ENCODE assay signal across 21 cellular contexts in the genomic region with DNA sequence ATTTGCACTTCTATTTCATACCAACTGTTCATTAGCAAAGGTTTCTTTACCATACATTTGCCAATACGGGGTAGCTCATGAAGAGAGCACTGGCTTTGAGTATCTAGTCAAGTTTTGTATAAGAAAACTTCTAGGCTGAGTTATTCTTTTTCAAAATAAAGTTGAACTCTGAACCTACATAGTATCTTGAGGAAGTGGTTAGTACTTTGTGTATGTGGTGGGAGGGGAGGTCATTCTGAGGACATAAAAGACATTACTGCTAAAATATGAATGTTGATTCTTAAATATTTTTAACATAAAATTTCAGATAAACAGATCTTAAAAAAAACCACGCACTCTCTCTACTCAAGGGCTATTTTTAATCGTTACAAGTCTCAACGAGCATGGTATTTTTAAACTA.
A peak's percentile ranks its signal among the peaks of the same experiment; 100 is the strongest.
DNase-seq lines count a peak whose midpoint lies in the region; ATAC-seq and TF ChIP-seq lines count a peak whose summit lies in the region.
"Had no signal": no experiment of that assay in that cellular context is flagged by ENCODE, and none has a peak within 500 bp of the region (broad histone marks: within the 10 kb centered on the region; RNA-seq: fewer than 3 reads in every experiment).

No MANE protein-coding gene starts in this region.

- H3K27ac ChIP-seq in SK-N-SH (ENCODE audit: low read depth in 2 of 2, low read length in 1 of 2) (no peak overlapping the region), aorta (ENCODE audit: low read depth in 1 of 2, low read length in 2 of 2) (peak overlapping the region in 1 of 2 donors; percentile 57)
- H3K27ac ChIP-seq: epithelial cell of prostate had no signal

- no peaks in the 10 kb centered on the region for H3K9me2 ChIP-seq in SK-N-SH

- H3F3A ChIP-seq in SK-N-SH (replicated peaks; ENCODE audit: insufficient read depth), result no peaks in the 10 kb centered on the region

- no peaks in the 10 kb centered on the region for H3K4me1 ChIP-seq in SK-N-SH (ENCODE audit: control insufficient read depth in 1 of 2, insufficient read depth in 2 of 2, low read depth in 1 of 2, low read length in 1 of 2)
- peaks cover 0 to 2% of the 10 kb centered on the region in 2 donors for H3K4me1 ChIP-seq in aorta (ENCODE audit: control insufficient read depth in 1 of 2, insufficient read depth in 2 of 2, low read length in 2 of 2)
- H3K4me1 ChIP-seq: BE2C, Caco-2 had no signal

- H3K9me3 ChIP-seq in SK-N-SH (no peaks in the 10 kb centered on the region), aorta (ENCODE audit: control insufficient read depth, low read length) (no peaks in the 10 kb centered on the region)
- H3K9me3 ChIP-seq: BE2C, Caco-2 had no signal

- H3K9ac ChIP-seq in SK-N-SH, result no peak overlapping the region

- H3K27me3 ChIP-seq in SK-N-SH (ENCODE audit: insufficient read depth), result no peaks in the 10 kb centered on the region
- no peaks in the 10 kb centered on the region for H3K27me3 ChIP-seq in aorta (ENCODE audit: control insufficient read depth in 1 of 2, insufficient read depth in 2 of 2, low read length in 1 of 2)

- no peak overlapping the region for H3K4me2 ChIP-seq in SK-N-SH

- intact Hi-C loops in aorta (cut with DNase I), result no loop called here

- TF ChIP-seq CTCF in SK-N-SH (IDR thresholded peaks at IDR 0.05) (no peak), astrocyte of the spinal cord (IDR thresholded peaks at IDR 0.05; ENCODE audit: low read depth, low read length) (no peak)

- TF ChIP-seq EP300 in SK-N-SH (IDR thresholded peaks at IDR 0.05; ENCODE audit: borderline replicate concordance in 1 of 2, low read depth in 1 of 2, low read length in 1 of 2), result no peak

- ATAC-seq in SK-N-SH treated with all-trans-retinoic acid at 6 μM for 48 hours (no peak), aorta (ENCODE audit: low FRiP score) (peak; percentile 42)

- TF ChIP-seq RAD21 in SK-N-SH (IDR thresholded peaks at IDR 0.05; ENCODE audit: low read length), result no peak

- POLR2A ChIA-PET in SK-N-SH (lab: Yijun Ruan, JAX), result no interaction called here

- no peaks in the 10 kb centered on the region for H3K36me3 ChIP-seq in SK-N-SH (replicated peaks in 1 of 2; ENCODE audit: control insufficient read depth in 1 of 2, insufficient read depth in 2 of 2, low read length in 1 of 2)
- H3K36me3 ChIP-seq in aorta (ENCODE audit: control insufficient read depth in 1 of 2, insufficient read depth in 2 of 2, low read length in 1 of 2), result no peaks in the 10 kb centered on the region
- H3K36me3 ChIP-seq: BE2C had no signal

- H3K4me3 ChIP-seq in SK-N-SH (ENCODE audit: low read depth in 2 of 2, low read length in 1 of 2) (no peak overlapping the region), astrocyte of the spinal cord (ENCODE audit: low read depth, low read length) (no peak overlapping the region), aorta (ENCODE audit: low read length in 2 of 2) (no peak overlapping the region)

- no peaks in the 10 kb centered on the region for H3K79me2 ChIP-seq in SK-N-SH (ENCODE audit: insufficient read depth)

- WGBS in SK-N-SH (ENCODE audit: low lambda C conversion rate), result 5% methylated on average over 4 of the region's 4 CpGs
- 13 to 17% methylated on average over 4 of the region's 4 CpGs for WGBS in aorta, 2 donors

- no peaks in the 10 kb centered on the region for H4K20me1 ChIP-seq in SK-N-SH (ENCODE audit: insufficient read depth)

- DNase-seq in SK-N-SH (no peak), astrocyte of the spinal cord (ENCODE audit: low read depth, low spot score) (peak; percentile 67), iris pigment epithelial cell (ENCODE audit: low read depth) (peak; percentile 93), aorta (no peak), H4 (ENCODE audit: low spot score) (no peak), NCI-H524 (lab: John Stamatoyannopoulos, UW) (no peak), RKO (ENCODE audit: low spot score) (no peak)
- DNase-seq: 8988T; activated CD4-positive, alpha-beta T cell treated with anti-CD3 and anti-CD28 coated beads, Interleukin-2, amount 10 ng/mL, durations not matched to agents 24 days and 14 days; BE2C; Caco-2; DND-41; H7; NCI-H1417; NCI-H2107; NCI-H510A treated with DMSO at 0.1 percent for 48 hours; stimulated activated CD4-positive, alpha-beta T cell treated with anti-CD3 and anti-CD28 coated beads, Interleukin-2, amount 100 ng/mL, for 24 hours; T-helper 1 cell; trophoblast cell had no signal

- CTCF ChIA-PET in SK-N-SH (lab: Yijun Ruan, JAX), result no interaction called here

- in situ Hi-C loops in astrocyte of the spinal cord (cut with HindIII; ENCODE audit: low sequenced_read_pairs), result no loop called here

- peak overlapping the region; percentile 66; the same call in 1 of the 2 replicates for H2AFZ ChIP-seq in SK-N-SH (ENCODE audit: low read depth)

TF ChIP-seq in SK-N-SH, 30 proteins besides CTCF, POLR2A, EP300 and RAD21 (continues in another document):
- TF ChIP-seq GABPA (IDR thresholded peaks at IDR 0.05; ENCODE audit: low read depth), result no peak
- TF ChIP-seq MXI1 (IDR thresholded peaks at IDR 0.05; ENCODE audit: low read depth, low read length), result no peak
- TF ChIP-seq RXRA (IDR thresholded peaks at IDR 0.05; ENCODE audit: borderline replicate concordance, low read depth), result no peak
- TF ChIP-seq JUND (IDR thresholded peaks at IDR 0.05), result no peak
- TF ChIP-seq, protein P1, sequence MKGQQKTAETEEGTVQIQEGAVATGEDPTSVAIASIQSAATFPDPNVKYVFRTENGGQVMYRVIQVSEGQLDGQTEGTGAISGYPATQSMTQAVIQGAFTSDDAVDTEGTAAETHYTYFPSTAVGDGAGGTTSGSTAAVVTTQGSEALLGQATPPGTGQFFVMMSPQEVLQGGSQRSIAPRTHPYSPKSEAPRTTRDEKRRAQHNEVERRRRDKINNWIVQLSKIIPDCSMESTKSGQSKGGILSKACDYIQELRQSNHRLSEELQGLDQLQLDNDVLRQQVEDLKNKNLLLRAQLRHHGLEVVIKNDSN (IDR thresholded peaks at IDR 0.05; ENCODE audit: borderline replicate concordance, low read depth), result no peak
- no peak for TF ChIP-seq POLR2AphosphoS5 (IDR thresholded peaks at IDR 0.05; ENCODE audit: low read depth, low read length)
- no peak for TF ChIP-seq MEF2A (IDR thresholded peaks at IDR 0.05; ENCODE audit: borderline replicate concordance, low read depth)
- no peak for TF ChIP-seq FOXJ3 (CRISPR knock-in tag; IDR thresholded peaks at IDR 0.05)
- TF ChIP-seq, protein P2, sequence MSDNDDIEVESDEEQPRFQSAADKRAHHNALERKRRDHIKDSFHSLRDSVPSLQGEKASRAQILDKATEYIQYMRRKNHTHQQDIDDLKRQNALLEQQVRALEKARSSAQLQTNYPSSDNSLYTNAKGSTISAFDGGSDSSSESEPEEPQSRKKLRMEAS (IDR thresholded peaks at IDR 0.05; ENCODE audit: low read depth), result no peak
- TF ChIP-seq GATA2 (CRISPR knock-in tag; IDR thresholded peaks at IDR 0.05), result no peak
- TF ChIP-seq EZH2phosphoT487 (IDR thresholded peaks at IDR 0.05; ENCODE audit: borderline replicate concordance, low read depth), result no peak
- no peak for TF ChIP-seq SMC3 (IDR thresholded peaks at IDR 0.05; ENCODE audit: low read depth, low read length)
- no peak for TF ChIP-seq YY1 (IDR thresholded peaks at IDR 0.05; ENCODE audit: low read depth)

TF ChIP-seq in SK-N-SH treated with all-trans-retinoic acid at 6 μM for 48 hours, 23 proteins besides CTCF, POLR2A, EP300 and RAD21 (continues in another document):
- TF ChIP-seq TOX (CRISPR knock-in tag; IDR thresholded peaks at IDR 0.05; ENCODE audit: borderline replicate concordance) (no peak), ISL1 (CRISPR knock-in tag; IDR thresholded peaks at IDR 0.05) (no peak)
- TF ChIP-seq, protein P3, sequence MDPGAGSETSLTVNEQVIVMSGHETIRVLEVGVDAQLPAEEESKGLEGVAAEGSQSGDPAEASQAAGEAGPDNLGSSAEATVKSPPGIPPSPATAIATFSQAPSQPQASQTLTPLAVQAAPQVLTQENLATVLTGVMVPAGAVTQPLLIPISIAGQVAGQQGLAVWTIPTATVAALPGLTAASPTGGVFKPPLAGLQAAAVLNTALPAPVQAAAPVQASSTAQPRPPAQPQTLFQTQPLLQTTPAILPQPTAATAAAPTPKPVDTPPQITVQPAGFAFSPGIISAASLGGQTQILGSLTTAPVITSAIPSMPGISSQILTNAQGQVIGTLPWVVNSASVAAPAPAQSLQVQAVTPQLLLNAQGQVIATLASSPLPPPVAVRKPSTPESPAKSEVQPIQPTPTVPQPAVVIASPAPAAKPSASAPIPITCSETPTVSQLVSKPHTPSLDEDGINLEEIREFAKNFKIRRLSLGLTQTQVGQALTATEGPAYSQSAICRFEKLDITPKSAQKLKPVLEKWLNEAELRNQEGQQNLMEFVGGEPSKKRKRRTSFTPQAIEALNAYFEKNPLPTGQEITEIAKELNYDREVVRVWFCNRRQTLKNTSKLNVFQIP (CRISPR knock-in tag; IDR thresholded peaks at IDR 0.05; ENCODE audit: borderline replicate concordance, low read depth), result no peak
- TF ChIP-seq, protein P4, sequence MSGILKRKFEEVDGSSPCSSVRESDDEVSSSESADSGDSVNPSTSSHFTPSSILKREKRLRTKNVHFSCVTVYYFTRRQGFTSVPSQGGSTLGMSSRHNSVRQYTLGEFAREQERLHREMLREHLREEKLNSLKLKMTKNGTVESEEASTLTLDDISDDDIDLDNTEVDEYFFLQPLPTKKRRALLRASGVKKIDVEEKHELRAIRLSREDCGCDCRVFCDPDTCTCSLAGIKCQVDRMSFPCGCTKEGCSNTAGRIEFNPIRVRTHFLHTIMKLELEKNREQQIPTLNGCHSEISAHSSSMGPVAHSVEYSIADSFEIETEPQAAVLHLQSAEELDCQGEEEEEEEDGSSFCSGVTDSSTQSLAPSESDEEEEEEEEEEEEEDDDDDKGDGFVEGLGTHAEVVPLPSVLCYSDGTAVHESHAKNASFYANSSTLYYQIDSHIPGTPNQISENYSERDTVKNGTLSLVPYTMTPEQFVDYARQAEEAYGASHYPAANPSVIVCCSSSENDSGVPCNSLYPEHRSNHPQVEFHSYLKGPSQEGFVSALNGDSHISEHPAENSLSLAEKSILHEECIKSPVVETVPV (CRISPR knock-in tag; IDR thresholded peaks at IDR 0.05), result no peak

Comparison
In these comparisons a context has a peak if more than half of its experiments do, and no peak if none do; other contexts are left out.
1. DNase-seq: peak in astrocyte of the spinal cord (single experiment) and iris pigment epithelial cell (single experiment); none in SK-N-SH (single experiment), aorta (0 of 2), H4 (single experiment), NCI-H524 (0 of 2) and RKO (single experiment).